ENCODE assay signal across 17 cellular contexts in the genomic region with DNA sequence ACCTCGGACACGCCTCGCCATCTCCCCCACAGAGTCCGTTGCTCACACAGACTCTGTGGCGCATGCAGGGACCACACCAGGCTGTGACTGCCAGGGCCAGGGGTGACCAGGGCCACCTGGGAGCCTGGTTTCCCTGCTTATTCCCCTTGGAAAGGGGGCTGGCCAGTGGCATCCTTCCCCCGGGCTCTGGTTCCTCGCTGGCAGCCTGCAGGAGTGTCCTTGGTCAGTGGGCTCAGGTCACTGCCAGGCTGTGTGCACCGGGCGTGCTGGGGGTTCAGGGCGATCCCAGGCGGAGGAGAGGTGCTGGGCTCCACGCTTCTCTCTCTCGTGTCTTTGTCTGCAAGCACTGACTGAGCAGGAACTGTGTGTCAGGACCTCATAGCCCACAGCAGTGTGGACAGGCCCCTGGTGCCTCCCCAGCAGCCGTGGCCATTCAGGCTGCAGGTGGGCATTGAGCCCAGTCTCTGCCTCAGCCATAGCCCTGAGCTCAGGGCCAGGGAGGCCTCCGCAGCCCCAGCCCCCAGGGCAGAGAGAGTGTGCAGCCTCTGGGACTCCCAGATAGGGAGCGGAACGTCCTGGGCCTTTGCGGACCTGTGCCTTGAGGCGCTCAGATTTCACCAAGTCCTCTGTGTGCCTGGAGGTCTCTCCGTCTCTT. TPM values are rescaled to one million over a fixed set of nuclear protein-coding genes. Genes with fewer than 3 reads are reported as not detected.
A peak's percentile ranks its signal among the peaks of the same experiment; 100 is the strongest.
DNase-seq lines count a peak whose midpoint lies in the region; ATAC-seq lines count a peak whose summit lies in the region.
"Had no signal": no experiment of that assay in that cellular context is flagged by ENCODE, and none has a peak within 500 bp of the region (broad histone marks: within the 10 kb centered on the region; RNA-seq: fewer than 3 reads in every experiment).

No MANE protein-coding gene starts in this region.

- no peaks in the 10 kb centered on the region for H3K27me3 Mint-ChIP-seq in activated naive CD4-positive, alpha-beta T cell treated with anti-CD3 and anti-CD28 coated beads, Interleukin-2, amount 10 ng/mL, durations not matched to agents 7 days and 5 days
- H3K27me3 Mint-ChIP-seq: activated naive CD8-positive, alpha-beta T cell treated with anti-CD3 and anti-CD28 coated beads, Interleukin-2, amount 10 ng/mL, durations not matched to agents 7 days and 5 days; dendritic cell treated with granulocyte-macrophage colony-stimulating factor and Interleukin-4, amounts not matched to agents 40 ng/mL and 50 ng/mL, for 4 days had no signal

- H3K36me3 Mint-ChIP-seq in activated naive CD4-positive, alpha-beta T cell treated with anti-CD3 and anti-CD28 coated beads, Interleukin-2, amount 10 ng/mL, durations not matched to agents 7 days and 5 days = peaks cover 9% of the 10 kb centered on the region

- H2BK5ac ChIP-seq in mesenchymal stem cell (ENCODE audit: low read depth, low read length, poor library complexity, severe bottlenecking) (no peak overlapping the region), mesendoderm (ENCODE audit: low read length) (no peak overlapping the region)

- H4K8ac ChIP-seq in mesenchymal stem cell (ENCODE audit: low read length) (no peak overlapping the region), mesendoderm (ENCODE audit: low read depth, low read length) (no peak overlapping the region)

- WGBS in mesenchymal stem cell = 96% methylated on average over 20 of the region's 20 CpGs
- WGBS in mesendoderm (ENCODE audit: extremely low coverage, insufficient coverage, low lambda C conversion rate) = no CpG with 5 or more reads among the region's 20 CpGs

- H2BK15ac ChIP-seq in mesenchymal stem cell (ENCODE audit: low read depth, poor library complexity, severe bottlenecking) (no peak overlapping the region), mesendoderm (replicated peaks; ENCODE audit: low read depth) (no peak overlapping the region)

- ATAC-seq in GM19035 (IDR thresholded peaks at IDR 0.05; ENCODE audit: unreplicated experiment) (no peak), GM21737 (IDR thresholded peaks at IDR 0.05; ENCODE audit: unreplicated experiment) (no peak)
- ATAC-seq: HepG2 had no signal

- H3K9ac ChIP-seq in mesenchymal stem cell (ENCODE audit: low read length) = no peak overlapping the region
- H3K9ac ChIP-seq in stomach smooth muscle (ENCODE audit: low read length in 2 of 2) = peak overlapping the region in 1 of 2 donors; percentile 29
- H3K9ac ChIP-seq in mesendoderm (ENCODE audit: low read length) = no peak overlapping the region

- H4K5ac ChIP-seq in mesendoderm (ENCODE audit: low read length) = no peak overlapping the region

- H4K91ac ChIP-seq in mesenchymal stem cell (ENCODE audit: low read length) = peak overlapping the region; percentile 15

- peaks cover 60% of the 10 kb centered on the region for H3K4me1 ChIP-seq in mesenchymal stem cell (ENCODE audit: control insufficient read depth, insufficient read depth, low read depth, low read length)
- peaks cover 77% of the 10 kb centered on the region for H3K4me1 ChIP-seq in stomach smooth muscle (ENCODE audit: control insufficient read depth, insufficient read depth, low read length)
- no peaks in the 10 kb centered on the region for H3K4me1 ChIP-seq in mesendoderm (ENCODE audit: control insufficient read depth, low read depth, low read length)

- H3K79me2 ChIP-seq in mesendoderm (ENCODE audit: control insufficient read depth, insufficient read depth, low read length) = peaks cover 30% of the 10 kb centered on the region

- H3K23ac ChIP-seq in mesenchymal stem cell (ENCODE audit: low read length in 2 of 2) (no peak overlapping the region), mesendoderm (ENCODE audit: low read length) (no peak overlapping the region)

- H2AFZ ChIP-seq in mesenchymal stem cell (ENCODE audit: low read depth, low read length) = no peak overlapping the region
- H2AFZ ChIP-seq: hepatocyte had no signal

- no peaks in the 10 kb centered on the region for H3K9me3 ChIP-seq in mesenchymal stem cell (ENCODE audit: control insufficient read depth, low read length)
- H3K9me3 ChIP-seq in stomach smooth muscle (ENCODE audit: control insufficient read depth in 2 of 2, low read length in 2 of 2) = no peaks in the 10 kb centered on the region

- peak overlapping the region; percentile 42 for H3K27ac Mint-ChIP-seq in activated naive CD4-positive, alpha-beta T cell treated with anti-CD3 and anti-CD28 coated beads, Interleukin-2, amount 10 ng/mL, durations not matched to agents 7 days and 5 days
- H3K27ac Mint-ChIP-seq: activated naive CD8-positive, alpha-beta T cell treated with anti-CD3 and anti-CD28 coated beads, Interleukin-2, amount 10 ng/mL, durations not matched to agents 7 days and 5 days; dendritic cell treated with granulocyte-macrophage colony-stimulating factor and Interleukin-4, amounts not matched to agents 40 ng/mL and 50 ng/mL, for 4 days had no signal

- no peak overlapping the region for H3K56ac ChIP-seq in mesendoderm (ENCODE audit: low read length)

- H3K4me1 Mint-ChIP-seq in activated naive CD4-positive, alpha-beta T cell treated with anti-CD3 and anti-CD28 coated beads, Interleukin-2, amount 10 ng/mL, durations not matched to agents 7 days and 5 days = peaks cover 21% of the 10 kb centered on the region

- peaks cover 50% of the 10 kb centered on the region for H3K79me1 ChIP-seq in mesenchymal stem cell (replicated peaks; ENCODE audit: low read length, poor library complexity, severe bottlenecking)
- peaks cover 18% of the 10 kb centered on the region for H3K79me1 ChIP-seq in mesendoderm (ENCODE audit: low read length)

- H3K9me3 Mint-ChIP-seq in activated naive CD4-positive, alpha-beta T cell treated with anti-CD3 and anti-CD28 coated beads, Interleukin-2, amount 10 ng/mL, durations not matched to agents 7 days and 5 days = no peaks in the 10 kb centered on the region
- H3K9me3 Mint-ChIP-seq: activated naive CD8-positive, alpha-beta T cell treated with anti-CD3 and anti-CD28 coated beads, Interleukin-2, amount 10 ng/mL, durations not matched to agents 7 days and 5 days; dendritic cell treated with granulocyte-macrophage colony-stimulating factor and Interleukin-4, amounts not matched to agents 40 ng/mL and 50 ng/mL, for 4 days; neural crest cell had no signal

- H3K27ac ChIP-seq in cingulate gyrus (ENCODE audit: low read depth, low read length) = peak overlapping the region; percentile 94
- no peak overlapping the region for H3K27ac ChIP-seq in mesenchymal stem cell (ENCODE audit: low read length, poor library complexity, severe bottlenecking)
- H3K27ac ChIP-seq in stomach smooth muscle (ENCODE audit: low read length) = peak overlapping the region; percentile 82
- H3K27ac ChIP-seq in mesendoderm (ENCODE audit: low read depth, low read length) = no peak overlapping the region
- H3K27ac ChIP-seq: brain microvascular endothelial cell, hepatocyte had no signal

- DNase-seq in activated naive CD4-positive, alpha-beta T cell treated with anti-CD3 and anti-CD28 coated beads, Interleukin-2, amount 10 ng/mL, durations not matched to agents 7 days and 5 days = no peak
- DNase-seq in activated naive CD4-positive, alpha-beta T cell treated with Interleukin-2 at 50 U/mL for 16 hours = no peak
- no peak for DNase-seq in mesenchymal stem cell
- no peak for DNase-seq in mesendoderm
- DNase-seq: activated CD4-positive, alpha-beta T cell treated with anti-CD3 and anti-CD28 coated beads for 1 hour; brain microvascular endothelial cell; NCI-H1105; NCI-H446 treated with DMSO at 0.1 percent for 48 hours had no signal

- no peak overlapping the region for H3K14ac ChIP-seq in mesenchymal stem cell (ENCODE audit: low read length in 2 of 2)

- H3K18ac ChIP-seq in mesenchymal stem cell (ENCODE audit: low read depth in 1 of 2, low read length in 2 of 2) (no peak overlapping the region), mesendoderm (ENCODE audit: low read length) (no peak overlapping the region)

- H2BK12ac ChIP-seq in mesenchymal stem cell (ENCODE audit: low read length in 2 of 2) = no peak overlapping the region

- H3K4ac ChIP-seq in mesenchymal stem cell (ENCODE audit: low read depth in 1 of 2, low read length in 2 of 2) (no peak overlapping the region), mesendoderm (ENCODE audit: low read depth, low read length) (no peak overlapping the region)

- H2AK5ac ChIP-seq in mesenchymal stem cell (ENCODE audit: low read length, severe bottlenecking) (no peak overlapping the region), mesendoderm (ENCODE audit: low read length) (no peak overlapping the region)

- H2BK120ac ChIP-seq in mesenchymal stem cell (ENCODE audit: low read depth, low read length) = no peak overlapping the region
- no peak overlapping the region for H2BK120ac ChIP-seq in mesendoderm (ENCODE audit: low read depth, low read length)

- H3K4me2 ChIP-seq in mesenchymal stem cell (ENCODE audit: low read length, poor library complexity, severe bottlenecking) (no peak overlapping the region), mesendoderm (ENCODE audit: low read length) (no peak overlapping the region)
- H3K4me2 ChIP-seq: hepatocyte had no signal

- CTCF ChIA-PET in activated naive CD4-positive, alpha-beta T cell treated with anti-CD3 and anti-CD28 coated beads, Interleukin-2, amount 10 ng/mL, durations not matched to agents 7 days and 5 days (lab: Charles Lee) = no interaction called here

- H3K4me3 ChIP-seq in mesenchymal stem cell (ENCODE audit: insufficient read depth in 1 of 2, low read depth in 1 of 2, low read length in 2 of 2) (no peak overlapping the region), stomach smooth muscle (ENCODE audit: low read length in 2 of 2) (peak overlapping the region in 1 of 2 donors; percentile 40), mesendoderm (ENCODE audit: low read length) (no peak overlapping the region)
- H3K4me3 ChIP-seq: hepatocyte had no signal

- H3K27me3 ChIP-seq in mesenchymal stem cell (ENCODE audit: control insufficient read depth in 1 of 2, insufficient read depth in 1 of 2, low read length in 2 of 2) = no peaks in the 10 kb centered on the region
- H3K27me3 ChIP-seq in stomach smooth muscle (ENCODE audit: control insufficient read depth in 1 of 2, insufficient read depth in 2 of 2, low read length in 2 of 2) = no peaks in the 10 kb centered on the region
- H3K27me3 ChIP-seq in mesendoderm (ENCODE audit: insufficient read depth, low read length, poor library complexity) = no peaks in the 10 kb centered on the region
- H3K27me3 ChIP-seq: brain microvascular endothelial cell, hepatocyte had no signal

- peaks cover 32 to 85% of the 10 kb centered on the region in 2 experiments for H3K36me3 ChIP-seq in mesenchymal stem cell (ENCODE audit: control insufficient read depth in 1 of 2, insufficient read depth in 2 of 2, low read depth in 1 of 2, low read length in 2 of 2)
- peaks cover 6 to 11% of the 10 kb centered on the region in 2 donors for H3K36me3 ChIP-seq in stomach smooth muscle (ENCODE audit: control insufficient read depth in 2 of 2, insufficient read depth in 2 of 2, low read length in 2 of 2)
- peaks cover 2% of the 10 kb centered on the region for H3K36me3 ChIP-seq in mesendoderm (ENCODE audit: control insufficient read depth, insufficient read depth, low read length)

- no peak overlapping the region for H3K4me3 Mint-ChIP-seq in activated naive CD4-positive, alpha-beta T cell treated with anti-CD3 and anti-CD28 coated beads, Interleukin-2, amount 10 ng/mL, durations not matched to agents 7 days and 5 days
- H3K4me3 Mint-ChIP-seq: activated naive CD8-positive, alpha-beta T cell treated with anti-CD3 and anti-CD28 coated beads, Interleukin-2, amount 10 ng/mL, durations not matched to agents 7 days and 5 days; dendritic cell treated with granulocyte-macrophage colony-stimulating factor and Interleukin-4, amounts not matched to agents 40 ng/mL and 50 ng/mL, for 4 days had no signal

RNA-seq across cellular contexts. Expression of gene PIAS4, which starts 6.5 kb away (rescaled TPM):
- polyA plus RNA-seq in mesenchymal stem cell (2013, experiment 1 of 2) = 49.3 TPM
- polyA plus RNA-seq in mesenchymal stem cell (2013, experiment 2 of 2) = 49.4 TPM
- 63.4 TPM for polyA plus RNA-seq in mesendoderm (2013, experiment 1 of 2)
- 63.3 TPM for polyA plus RNA-seq in mesendoderm (2013, experiment 2 of 2)

RNA-seq across cellular contexts. Expression of gene EEF2, which starts 28.8 kb away (rescaled TPM):
- polyA plus RNA-seq in mesenchymal stem cell (2013, experiment 1 of 2) = 2,485 TPM
- 2,452 TPM for polyA plus RNA-seq in mesenchymal stem cell (2013, experiment 2 of 2)
- 1,945 TPM for polyA plus RNA-seq in mesendoderm (2013, experiment 1 of 2)
- 1,914 TPM for polyA plus RNA-seq in mesendoderm (2013, experiment 2 of 2)

RNA-seq across cellular contexts. Expression of gene DAPK3, which starts 43.1 kb away (rescaled TPM):
- polyA plus RNA-seq in mesenchymal stem cell (2013, experiment 1 of 2) = 83.5 TPM
- 80.6 TPM for polyA plus RNA-seq in mesenchymal stem cell (2013, experiment 2 of 2)
- polyA plus RNA-seq in mesendoderm (2013, experiment 1 of 2) = 96.8 TPM
- polyA plus RNA-seq in mesendoderm (2013, experiment 2 of 2) = 100 TPM

RNA-seq across cellular contexts. Expression of gene ZBTB7A, which starts 52.7 kb away (rescaled TPM):
- 27.7 TPM for polyA plus RNA-seq in mesenchymal stem cell (2013, experiment 1 of 2)
- polyA plus RNA-seq in mesenchymal stem cell (2013, experiment 2 of 2) = 26.9 TPM
- 8.8 TPM for polyA plus RNA-seq in mesendoderm (2013, experiment 1 of 2)
- 8.8 TPM for polyA plus RNA-seq in mesendoderm (2013, experiment 2 of 2)

Comparison
In these comparisons a context has a peak if more than half of its experiments do, and no peak if none do; other contexts are left out.
1. H3K27ac ChIP-seq: peak in cingulate gyrus (single experiment) and stomach smooth muscle (single experiment); none in mesenchymal stem cell (single experiment) and mesendoderm (single experiment).